In the genomic region with DNA sequence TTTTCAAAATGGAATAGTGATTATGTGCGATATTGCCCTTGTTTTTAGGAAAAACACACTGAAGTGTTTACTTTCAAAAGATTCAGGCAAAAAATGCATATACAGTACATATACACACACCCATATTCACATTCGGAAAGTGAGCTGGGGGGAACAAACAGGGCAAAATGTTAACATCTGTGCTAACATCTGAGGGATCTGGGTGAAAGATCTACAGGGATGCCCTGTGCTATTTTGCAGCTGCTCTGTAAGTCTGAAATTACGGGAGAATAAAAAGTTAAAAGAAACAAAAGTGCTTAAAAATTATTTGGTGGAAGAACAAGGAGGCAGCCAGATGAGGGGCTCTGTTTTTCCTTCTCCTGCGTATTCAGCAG, we compare ENCODE assay signal across 10 cellular contexts. TPM values are rescaled to one million over a fixed set of nuclear protein-coding genes. Genes with fewer than 3 reads are reported as not detected.
DNase-seq lines count a peak whose midpoint lies in the region; ATAC-seq, FAIRE-seq and TF ChIP-seq lines count a peak whose summit lies in the region.
"Had no signal": no experiment of that assay in that cellular context is flagged by ENCODE, and none has a peak within 500 bp of the region (broad histone marks: within the 10 kb centered on the region; RNA-seq: fewer than 3 reads in every experiment).

No MANE protein-coding gene starts in this region.

- peak overlapping the region; percentile 97 for H3K4me3 Mint-ChIP-seq in neural crest cell

- H3K27me3 Mint-ChIP-seq in neural crest cell (ENCODE audit: low read depth) = no peaks in the 10 kb centered on the region

- H3K4me2 ChIP-seq in MM.1S (ENCODE audit: low read depth, low read length) (peak overlapping the region; percentile 89), endothelial cell of umbilical vein (ENCODE audit: insufficient read depth, low read length) (peak overlapping the region; percentile 69)

- H3K9me2 ChIP-seq in MM.1S (replicated peaks; ENCODE audit: insufficient read depth, low read length) = no peaks in the 10 kb centered on the region

- CTCF ChIA-PET in endothelial cell of umbilical vein (lab: Charles Lee) = interaction anchor here (0.9 to 2.1 kb wide), 6 partner anchors 9 to 31 kb away, joined by 3 to 11 read pairs (median 5); a partner anchor contains a TSS

- dilution Hi-C loops in endothelial cell of umbilical vein (cut with MboI; ENCODE audit: extremely low pct_ligation_motif_present, low sequenced_read_pairs) = no loop called here

- no TSS peak for BruUV-seq in endothelial cell of umbilical vein (replicated peaks; lab: Mats Ljungman, UMichigan)

- no peak for FAIRE-seq in endothelial cell of umbilical vein (lab: Jason Lieb, UNC)
- no peak for FAIRE-seq in HTR-8/SVneo (lab: Jason Lieb, UNC)
- FAIRE-seq: GM12892, islet of Langerhans had no signal

- TF ChIP-seq CTCF in AG10803 (conservative IDR thresholded peaks at IDR 0.05; ENCODE audit: low read length) (no peak), MM.1S (IDR thresholded peaks at IDR 0.05; ENCODE audit: low read length) (no peak), endothelial cell of umbilical vein (IDR thresholded peaks at IDR 0.05; ENCODE audit: extremely low read depth in 1 of 2, insufficient read depth in 1 of 2, low read depth in 1 of 2, low read length in 2 of 2) (no peak), neural crest cell (conservative IDR thresholded peaks at IDR 0.05) (no peak)

- H3K27me3 ChIP-seq in MM.1S (replicated peaks; ENCODE audit: insufficient read depth, low read length) (no peaks in the 10 kb centered on the region), endothelial cell of umbilical vein (ENCODE audit: control insufficient read depth in 2 of 2, insufficient read depth in 2 of 2, low read length in 2 of 2) (no peaks in the 10 kb centered on the region)

- DNase-seq in AG10803 (ENCODE audit: low read depth) (no peak), MM.1S (no peak), endothelial cell of umbilical vein (ENCODE audit: low read depth, low spot score) (no peak), neural crest cell (ENCODE audit: low read depth, low spot score) (no peak), nucleus accumbens (lab: John Stamatoyannopoulos, UW) (no peak), HTR-8/SVneo (ENCODE audit: insufficient read length, low spot score) (no peak)

- POLR2A ChIA-PET in endothelial cell of umbilical vein (lab: Charles Lee) = interaction anchor here (0.9 to 1.5 kb wide), 2 partner anchors 8 to 14 kb away, joined by 5 read pairs; no protein-coding TSS in a partner anchor

- H3K79me2 ChIP-seq in MM.1S (ENCODE audit: low read length) (no peaks in the 10 kb centered on the region), endothelial cell of umbilical vein (ENCODE audit: control insufficient read depth, insufficient read depth, low read length) (peaks cover 30% of the 10 kb centered on the region)

- no peaks in the 10 kb centered on the region for H3K9me3 Mint-ChIP-seq in neural crest cell

- H3F3A ChIP-seq in MM.1S (ENCODE audit: insufficient read depth, low read length) = no peaks in the 10 kb centered on the region

- peak overlapping the region; percentile 95 for H3K27ac Mint-ChIP-seq in neural crest cell (ENCODE audit: unreplicated experiment)

- H2AFZ ChIP-seq in MM.1S (ENCODE audit: low read length) = peak overlapping the region; percentile 91
- H2AFZ ChIP-seq in endothelial cell of umbilical vein (ENCODE audit: low read depth, low read length) = no peak overlapping the region

- intact Hi-C loops in endothelial cell of umbilical vein (cut with micrococcal nuclease) = loop anchor here (1.0 to 5.0 kb wide), 5 partner anchors 8 to 275 kb away; a partner anchor contains a TSS

- TF ChIP-seq POLR2A in endothelial cell of umbilical vein (IDR thresholded peaks at IDR 0.05; ENCODE audit: low read depth, low read length) = no peak

- no peaks in the 10 kb centered on the region for H3K36me3 ChIP-seq in MM.1S (replicated peaks; ENCODE audit: insufficient read depth, low read length)
- peaks cover 0 to 15% of the 10 kb centered on the region in 2 experiments for H3K36me3 ChIP-seq in endothelial cell of umbilical vein (ENCODE audit: control insufficient read depth in 2 of 2, extremely low read depth in 1 of 2, insufficient read depth in 2 of 2, low read length in 2 of 2)

- no peaks in the 10 kb centered on the region for H3K36me3 Mint-ChIP-seq in neural crest cell (ENCODE audit: low read depth)

- H3K9me3 ChIP-seq in MM.1S (replicated peaks; ENCODE audit: insufficient read depth, low read length) (no peaks in the 10 kb centered on the region), endothelial cell of umbilical vein (replicated peaks; ENCODE audit: control insufficient read depth, insufficient read depth, low read length) (no peaks in the 10 kb centered on the region)

- H3K4me1 Mint-ChIP-seq in neural crest cell = peaks cover 25% of the 10 kb centered on the region

- H3K27ac ChIP-seq in MM.1S (ENCODE audit: low read length) = no peak overlapping the region
- H3K27ac ChIP-seq in endothelial cell of umbilical vein (ENCODE audit: insufficient read depth, low read depth, low read length) = peak overlapping the region; percentile 92

- H4K20me1 ChIP-seq in MM.1S (ENCODE audit: insufficient read depth, low read length) (no peaks in the 10 kb centered on the region), endothelial cell of umbilical vein (replicated peaks; ENCODE audit: control insufficient read depth, extremely low read depth, insufficient read depth, low read length) (no peaks in the 10 kb centered on the region)

- peak overlapping the region; percentile 75 for H3K4me3 ChIP-seq in AG10803 (ENCODE audit: low read length)
- H3K4me3 ChIP-seq in MM.1S (ENCODE audit: low read length) = peak overlapping the region; percentile 93
- peak overlapping the region; percentile 42 to 83 (median 69) for H3K4me3 ChIP-seq in endothelial cell of umbilical vein (replicated peaks in 1 of 3; ENCODE audit: insufficient read depth in 1 of 3, low read depth in 1 of 3, low read length in 3 of 3)

- peak overlapping the region; percentile 81; the same call in 1 of the 2 replicates for H3K9ac ChIP-seq in MM.1S (ENCODE audit: low read length)
- H3K9ac ChIP-seq in endothelial cell of umbilical vein (replicated peaks; ENCODE audit: extremely low read depth, insufficient read depth, low read length) = peak overlapping the region; percentile 95

- H3K4me1 ChIP-seq in MM.1S (ENCODE audit: low read length) = no peaks in the 10 kb centered on the region
- H3K4me1 ChIP-seq in endothelial cell of umbilical vein (ENCODE audit: control insufficient read depth, extremely low read depth, insufficient read depth, low read length) = peaks cover 15% of the 10 kb centered on the region

- ATAC-seq in GM18517 (IDR thresholded peaks at IDR 0.05; ENCODE audit: unreplicated experiment) = no peak
- no peak for ATAC-seq in GM19023 (IDR thresholded peaks at IDR 0.05; ENCODE audit: unreplicated experiment)

- H3K9me1 ChIP-seq in endothelial cell of umbilical vein (replicated peaks; ENCODE audit: control insufficient read depth, extremely low read depth, insufficient read depth, low read length) = no peaks in the 10 kb centered on the region

TF ChIP-seq in endothelial cell of umbilical vein, 7 proteins besides CTCF, POLR2A, EP300 and RAD21:
- TF ChIP-seq MYC (IDR thresholded peaks at IDR 0.05; ENCODE audit: low read depth, low read length) (no peak), FOS (IDR thresholded peaks at IDR 0.05; ENCODE audit: borderline replicate concordance, insufficient read depth, low read length) (no peak), GATA2 (IDR thresholded peaks at IDR 0.05; ENCODE audit: insufficient read depth, insufficient read length, low read depth, low read length) (no peak), EZH2 (IDR thresholded peaks at IDR 0.05; ENCODE audit: borderline replicate concordance, low read depth, low read length, severe bottlenecking) (no peak), POLR2AphosphoS5 (IDR thresholded peaks at IDR 0.05; ENCODE audit: insufficient read depth, low read depth, low read length) (no peak), JUN (IDR thresholded peaks at IDR 0.05; ENCODE audit: borderline replicate concordance, insufficient read depth, insufficient read length, low read depth) (no peak)

RNA-seq across cellular contexts. Expression of a gene that starts 0.9 kb away (rescaled TPM):
- total RNA-seq in endothelial cell of umbilical vein (251 and 260 TPM in 2 replicates), neural crest cell (145 and 146 TPM in 2 replicates)
- 479 and 691 TPM in 2 replicates for polyA plus RNA-seq in endothelial cell of umbilical vein
- 303 and 351 TPM in 2 replicates for polyA plus RNA-seq in endothelial cell of umbilical vein (2011; cell fraction: cytosol; rRNA removed)
- polyA plus RNA-seq in endothelial cell of umbilical vein (2011; cell fraction: nucleus; rRNA removed) = 62.3 and 71.1 TPM in 2 replicates
- polyA plus RNA-seq in endothelial cell of umbilical vein (2012) = 369 and 422 TPM in 2 replicates
- 163 and 182 TPM in 2 replicates for polyA minus RNA-seq in endothelial cell of umbilical vein
- polyA minus RNA-seq in endothelial cell of umbilical vein (2011; cell fraction: cytosol; rRNA and poly(A)+ RNA removed) = 58.4 TPM
- 21.5 and 29.1 TPM in 2 replicates for polyA minus RNA-seq in endothelial cell of umbilical vein (2011; cell fraction: nucleus; rRNA and poly(A)+ RNA removed)

RNA-seq across cellular contexts. Expression of a gene that starts 31.2 kb away (rescaled TPM):
- total RNA-seq in endothelial cell of umbilical vein (not detected in 2 replicates), neural crest cell (not detected in 2 replicates)
- not detected in 2 replicates for polyA plus RNA-seq in endothelial cell of umbilical vein
- not detected in 2 replicates for polyA plus RNA-seq in endothelial cell of umbilical vein (2011; cell fraction: cytosol; rRNA removed)
- polyA plus RNA-seq in endothelial cell of umbilical vein (2011; cell fraction: nucleus; rRNA removed) = not detected in 2 replicates
- polyA plus RNA-seq in endothelial cell of umbilical vein (2012) = not detected in 2 replicates
- not detected in 2 replicates for polyA minus RNA-seq in endothelial cell of umbilical vein
- polyA minus RNA-seq in endothelial cell of umbilical vein (2011; cell fraction: cytosol; rRNA and poly(A)+ RNA removed) = not detected
- polyA minus RNA-seq in endothelial cell of umbilical vein (2011; cell fraction: nucleus; rRNA and poly(A)+ RNA removed) = not detected in 2 replicates

RNA-seq across cellular contexts. Expression of a gene that starts 51.9 kb away (rescaled TPM):
- total RNA-seq in endothelial cell of umbilical vein = not detected in 2 replicates
- polyA plus RNA-seq in endothelial cell of umbilical vein = not detected in 2 replicates
- polyA plus RNA-seq in endothelial cell of umbilical vein (2011; cell fraction: cytosol; rRNA removed) = not detected in 2 replicates
- polyA plus RNA-seq in endothelial cell of umbilical vein (2011; cell fraction: nucleus; rRNA removed) = not detected in 2 replicates
- 0.43 and 0.61 TPM in 2 replicates for polyA plus RNA-seq in endothelial cell of umbilical vein (2012)
- polyA minus RNA-seq in endothelial cell of umbilical vein = not detected in 2 replicates
- not detected for polyA minus RNA-seq in endothelial cell of umbilical vein (2011; cell fraction: cytosol; rRNA and poly(A)+ RNA removed)
- not detected in 2 replicates for polyA minus RNA-seq in endothelial cell of umbilical vein (2011; cell fraction: nucleus; rRNA and poly(A)+ RNA removed)
- not detected in 2 replicates for total RNA-seq in neural crest cell
